Comparison of ENCODE assay signal across 13 cellular contexts in genomic region chr11:44590769-44591168, GRCh38. TPM values are rescaled to one million over a fixed set of nuclear protein-coding genes. Genes with fewer than 3 reads are reported as not detected.
DNase-seq lines count a peak whose midpoint lies in the region; ATAC-seq and TF ChIP-seq lines count a peak whose summit lies in the region.
"Had no signal": no experiment of that assay in that cellular context is flagged by ENCODE, and none has a peak within 500 bp of the region (broad histone marks: within the 10 kb centered on the region; RNA-seq: fewer than 3 reads in every experiment).

No MANE protein-coding gene starts in this region.

- H3K9me3 Mint-ChIP-seq in activated T-cell treated with anti-CD3 and anti-CD28 coated beads, Interleukin-2, amount 50 U/mL, for 72 hours = no peaks in the 10 kb centered on the region
- H3K9me3 Mint-ChIP-seq in activated CD8-positive, alpha-beta T cell treated with anti-CD3 and anti-CD28 coated beads, Interleukin-2, amount 10 ng/mL, durations not matched to agents 7 days and 5 days (ENCODE audit: insufficient read depth) = no peaks in the 10 kb centered on the region
- H3K9me3 Mint-ChIP-seq in memory B cell = no peaks in the 10 kb centered on the region
- H3K9me3 Mint-ChIP-seq: nephron progenitor cell had no signal

- H3K36me3 Mint-ChIP-seq in activated T-cell treated with anti-CD3 and anti-CD28 coated beads, Interleukin-2, amount 50 U/mL, for 72 hours (ENCODE audit: insufficient read depth in 2 of 2) = peaks cover 8 to 29% of the 10 kb centered on the region in 2 donors
- peaks cover 42% of the 10 kb centered on the region for H3K36me3 Mint-ChIP-seq in activated CD8-positive, alpha-beta T cell treated with anti-CD3 and anti-CD28 coated beads, Interleukin-2, amount 10 ng/mL, durations not matched to agents 7 days and 5 days (ENCODE audit: low read depth)
- peaks cover 41% of the 10 kb centered on the region for H3K36me3 Mint-ChIP-seq in memory B cell

- peak in 1 of 2 donors; percentile 7 for ATAC-seq in activated T-cell treated with anti-CD3 and anti-CD28 coated beads, Interleukin-2, amount 50 U/mL, for 72 hours (replicated peaks in 1 of 2)
- ATAC-seq in activated CD8-positive, alpha-beta T cell treated with anti-CD3 and anti-CD28 coated beads, Interleukin-2, amount 10 ng/mL, durations not matched to agents 7 days and 5 days = peak; percentile 48
- ATAC-seq in memory B cell (ENCODE audit: low read depth) (no peak), HG03571 (IDR thresholded peaks at IDR 0.05; ENCODE audit: unreplicated experiment) (no peak), GM18517 (IDR thresholded peaks at IDR 0.05; ENCODE audit: unreplicated experiment) (no peak)

- H3K27ac Mint-ChIP-seq in activated T-cell treated with anti-CD3 and anti-CD28 coated beads, Interleukin-2, amount 50 U/mL, for 72 hours = peak overlapping the region; percentile 29
- peak overlapping the region; percentile 60 for H3K27ac Mint-ChIP-seq in activated CD8-positive, alpha-beta T cell treated with anti-CD3 and anti-CD28 coated beads, Interleukin-2, amount 10 ng/mL, durations not matched to agents 7 days and 5 days
- peak overlapping the region; percentile 98 for H3K27ac Mint-ChIP-seq in memory B cell
- H3K27ac Mint-ChIP-seq: nephron progenitor cell had no signal

- H3K4me1 Mint-ChIP-seq in activated T-cell treated with anti-CD3 and anti-CD28 coated beads, Interleukin-2, amount 50 U/mL, for 72 hours (ENCODE audit: low read depth) = peaks cover 39% of the 10 kb centered on the region
- H3K4me1 Mint-ChIP-seq in activated CD8-positive, alpha-beta T cell treated with anti-CD3 and anti-CD28 coated beads, Interleukin-2, amount 10 ng/mL, durations not matched to agents 7 days and 5 days (ENCODE audit: low read depth) = peaks cover 48% of the 10 kb centered on the region
- peaks cover 55% of the 10 kb centered on the region for H3K4me1 Mint-ChIP-seq in memory B cell

- TF ChIP-seq EP300 in transverse colon (IDR thresholded peaks at IDR 0.05; ENCODE audit: low read depth) = no peak

- H3K27me3 ChIP-seq in transverse colon = no peaks in the 10 kb centered on the region

- CTCF ChIA-PET in activated CD8-positive, alpha-beta T cell treated with anti-CD3 and anti-CD28 coated beads, Interleukin-2, amount 10 ng/mL, durations not matched to agents 7 days and 5 days (lab: Charles Lee) = interaction anchor here (0.8 to 1.3 kb wide), 2 partner anchors 21 to 34 kb away, joined by 3 read pairs; no protein-coding TSS in a partner anchor

- peak overlapping the region; percentile 59 to 88 (median 77) for H3K27ac ChIP-seq in transverse colon

- no peak for TF ChIP-seq CTCF in transverse colon (IDR thresholded peaks at IDR 0.05)

- intact Hi-C loops in transverse colon (cut with DNase I; ENCODE audit: low total_unique reads) = no loop called here

- no peak for DNase-seq in activated T-cell treated with anti-CD3 and anti-CD28 coated beads, Interleukin-2, amount 50 U/mL, for 72 hours
- DNase-seq in activated T-cell treated with anti-CD3 and anti-CD28 coated beads, Interleukin-2, amount 50 U/mL, for 1 hour = no peak
- DNase-seq in activated CD8-positive, alpha-beta T cell treated with anti-CD3 and anti-CD28 coated beads, Interleukin-2, amount 10 ng/mL, durations not matched to agents 7 days and 5 days = no peak
- DNase-seq in memory B cell (ENCODE audit: low spot score in 2 of 2) (no peak), transverse colon (no peak), dedifferentiated amniotic fluid mesenchymal stem cell (ENCODE audit: extremely low spot score) (no peak)
- DNase-seq: activated CD8-positive, alpha-beta memory T cell treated with anti-CD3 and anti-CD28 coated beads, Interleukin-2, amount 50 U/mL, for 4 hours; anterior cingulate cortex; hippocampal formation; nephron progenitor cell; SHP77 treated with DMSO at 0.1 percent for 48 hours had no signal

- H3K4me1 ChIP-seq in transverse colon = peaks cover 10 to 25% (median 16%) of the 10 kb centered on the region in 4 donors

- no peak for TF ChIP-seq POLR2A in transverse colon (IDR thresholded peaks at IDR 0.05)

- in situ Hi-C loops in transverse colon (cut with MboI; ENCODE audit: low pct_ligation_motif_present in 1 of 4, low pct_unique_long_range_greater_than_20kb in 1 of 4, low sequenced_read_pairs in 3 of 4) = no loop called here

- H3K4me3 Mint-ChIP-seq in activated T-cell treated with anti-CD3 and anti-CD28 coated beads, Interleukin-2, amount 50 U/mL, for 72 hours = no peak overlapping the region
- no peak overlapping the region for H3K4me3 Mint-ChIP-seq in activated CD8-positive, alpha-beta T cell treated with anti-CD3 and anti-CD28 coated beads, Interleukin-2, amount 10 ng/mL, durations not matched to agents 7 days and 5 days
- no peak overlapping the region for H3K4me3 Mint-ChIP-seq in memory B cell
- H3K4me3 Mint-ChIP-seq: nephron progenitor cell had no signal

- no peaks in the 10 kb centered on the region for H3K27me3 Mint-ChIP-seq in activated T-cell treated with anti-CD3 and anti-CD28 coated beads, Interleukin-2, amount 50 U/mL, for 72 hours (ENCODE audit: low read depth)
- no peaks in the 10 kb centered on the region for H3K27me3 Mint-ChIP-seq in activated CD8-positive, alpha-beta T cell treated with anti-CD3 and anti-CD28 coated beads, Interleukin-2, amount 10 ng/mL, durations not matched to agents 7 days and 5 days (ENCODE audit: low read depth)
- no peaks in the 10 kb centered on the region for H3K27me3 Mint-ChIP-seq in memory B cell

- no peaks in the 10 kb centered on the region for H3K9me3 ChIP-seq in transverse colon

- POLR2A ChIA-PET in activated CD8-positive, alpha-beta T cell treated with anti-CD3 and anti-CD28 coated beads, Interleukin-2, amount 10 ng/mL, durations not matched to agents 7 days and 5 days (lab: Charles Lee) = no interaction called here

- 64% methylated on average over 6 of the region's 6 CpGs; no CpG with 5 or more reads in 1 of the 2 donors for WGBS in transverse colon (ENCODE audit: low coverage in 1 of 2), 2 donors

- no peak overlapping the region for H3K4me3 ChIP-seq in transverse colon

- no peaks in the 10 kb centered on the region for H3K36me3 ChIP-seq in transverse colon

RNA-seq across cellular contexts. Expression of gene CD82, which starts 25.3 kb away (rescaled TPM):
- total RNA-seq in activated T-cell treated with anti-CD3 and anti-CD28 coated beads, Interleukin-2, amount 50 U/mL, for 72 hours = 100 to 1,000 TPM; 364 to 421 TPM
- total RNA-seq in activated CD8-positive, alpha-beta T cell treated with anti-CD3 and anti-CD28 coated beads, Interleukin-2, amount 10 ng/mL, durations not matched to agents 7 days and 5 days = 10 to 100 TPM; 68.2 to 72.9 TPM
- 10 to 100 TPM in 3 of 4 donors, 1 to 10 TPM in 1; 7.9 to 23.1 (median 14.0) TPM for total RNA-seq in transverse colon

Comparison
In these comparisons a context has a peak if more than half of its experiments do, and no peak if none do; other contexts are left out.
1. H3K27ac Mint-ChIP-seq: peak in every context shown above with its lines; median percentile 98 in memory B cell; 60 in activated CD8-positive, alpha-beta T cell treated with anti-CD3 and anti-CD28 coated beads, Interleukin-2, amount 10 ng/mL, durations not matched to agents 7 days and 5 days; 29 in activated T-cell treated with anti-CD3 and anti-CD28 coated beads, Interleukin-2, amount 50 U/mL, for 72 hours.
2. RNA of gene CD82, which starts 25.3 kb away (total RNA-seq): 364 to 421 TPM in activated T-cell treated with anti-CD3 and anti-CD28 coated beads, Interleukin-2, amount 50 U/mL, for 72 hours; 68.2 to 72.9 TPM in activated CD8-positive, alpha-beta T cell treated with anti-CD3 and anti-CD28 coated beads, Interleukin-2, amount 10 ng/mL, durations not matched to agents 7 days and 5 days and 7.9 to 23.1 TPM in transverse colon; every median in the first group is over 4 times any median in the second.